21 cellular contexts compared by ENCODE assay signal in genomic region chr10:129550111-129550510, GRCh38.
DNase-seq lines count a peak whose midpoint lies in the region; ATAC-seq and TF ChIP-seq lines count a peak whose summit lies in the region.
"Had no signal": no experiment of that assay in that cellular context is flagged by ENCODE, and none has a peak within 500 bp of the region (broad histone marks: within the 10 kb centered on the region; RNA-seq: fewer than 3 reads in every experiment).

No MANE protein-coding gene starts in this region.

- H2BK12ac ChIP-seq in neuronal stem cell (ENCODE audit: low read length), result no peak overlapping the region

- no peak overlapping the region for H3K4ac ChIP-seq in neuronal stem cell (ENCODE audit: low read length)

- H3K27me3 ChIP-seq in neuronal stem cell (ENCODE audit: control insufficient read depth in 3 of 3, insufficient read depth in 3 of 3, low read depth in 1 of 3, low read length in 3 of 3), result no peaks in the 10 kb centered on the region
- no peaks in the 10 kb centered on the region for H3K27me3 ChIP-seq in SK-N-SH (ENCODE audit: insufficient read depth)

- H3K36me3 Mint-ChIP-seq in type B pancreatic cell, result peaks cover 9% of the 10 kb centered on the region
- no peaks in the 10 kb centered on the region for H3K36me3 Mint-ChIP-seq in activated CD8-positive, alpha-beta memory T cell treated with anti-CD3 and anti-CD28 coated beads, Interleukin-2, amount 10 ng/mL, durations not matched to agents 7 days and 5 days

- WGBS in neuronal stem cell (ENCODE audit: extremely low coverage in 2 of 2, insufficient read length in 2 of 2, insufficient replicate concordance in 1 of 2), 2 donors, result no CpG with 5 or more reads among the region's 18 CpGs
- WGBS in SK-N-SH (ENCODE audit: low lambda C conversion rate), result 92% methylated on average over 18 of the region's 18 CpGs

- no peak for TF ChIP-seq EP300 in SK-N-SH (IDR thresholded peaks at IDR 0.05; ENCODE audit: borderline replicate concordance in 1 of 2, low read depth in 1 of 2, low read length in 1 of 2)

- peaks cover 8% of the 10 kb centered on the region for H3K4me1 Mint-ChIP-seq in type B pancreatic cell (ENCODE audit: unreplicated experiment)
- no peaks in the 10 kb centered on the region for H3K4me1 Mint-ChIP-seq in activated CD8-positive, alpha-beta memory T cell treated with anti-CD3 and anti-CD28 coated beads, Interleukin-2, amount 10 ng/mL, durations not matched to agents 7 days and 5 days
- H3K4me1 Mint-ChIP-seq: GM23338 had no signal

- H3F3A ChIP-seq in SK-N-SH (replicated peaks; ENCODE audit: insufficient read depth), result no peaks in the 10 kb centered on the region

- no peak overlapping the region for H2AK5ac ChIP-seq in neuronal stem cell (ENCODE audit: low read depth, low read length)

- H4K8ac ChIP-seq in neuronal stem cell (ENCODE audit: low read depth, low read length), result no peak overlapping the region

- H3K9me3 ChIP-seq in neuronal stem cell (replicated peaks in 1 of 2; ENCODE audit: control insufficient read depth in 2 of 2, insufficient read depth in 1 of 2, low read depth in 1 of 2, low read length in 2 of 2) (no peaks in the 10 kb centered on the region), SK-N-SH (no peaks in the 10 kb centered on the region)
- H3K9me3 ChIP-seq: A549, HAP-1 had no signal

- ATAC-seq in HG02571 (IDR thresholded peaks at IDR 0.05; ENCODE audit: unreplicated experiment), result no peak
- no peak for ATAC-seq in activated CD8-positive, alpha-beta memory T cell treated with anti-CD3 and anti-CD28 coated beads, Interleukin-2, amount 10 ng/mL, durations not matched to agents 7 days and 5 days
- ATAC-seq: A549, GM23338 had no signal

- H2AFZ ChIP-seq in neuronal stem cell (ENCODE audit: low read length), result no peak overlapping the region
- H2AFZ ChIP-seq in SK-N-SH (ENCODE audit: low read depth), result no peak overlapping the region
- H2AFZ ChIP-seq: GM23338 had no signal

- H3K27ac Mint-ChIP-seq in type B pancreatic cell, result peak overlapping the region; percentile 63
- H3K27ac Mint-ChIP-seq in activated CD8-positive, alpha-beta memory T cell treated with anti-CD3 and anti-CD28 coated beads, Interleukin-2, amount 10 ng/mL, durations not matched to agents 7 days and 5 days, result no peak overlapping the region
- H3K27ac Mint-ChIP-seq: CD4-positive, alpha-beta memory T cell; GM23338; HFFc6 had no signal

- no peaks in the 10 kb centered on the region for H3K9me3 Mint-ChIP-seq in type B pancreatic cell
- H3K9me3 Mint-ChIP-seq in activated CD8-positive, alpha-beta memory T cell treated with anti-CD3 and anti-CD28 coated beads, Interleukin-2, amount 10 ng/mL, durations not matched to agents 7 days and 5 days (ENCODE audit: low read depth), result no peaks in the 10 kb centered on the region
- H3K9me3 Mint-ChIP-seq: GM23338 had no signal

- H4K20me1 ChIP-seq in SK-N-SH (ENCODE audit: insufficient read depth), result no peaks in the 10 kb centered on the region

- H2BK15ac ChIP-seq in neuronal stem cell (ENCODE audit: low read length), result no peak overlapping the region

- no peak overlapping the region for H2BK120ac ChIP-seq in neuronal stem cell (ENCODE audit: low read depth, low read length)

- no peak overlapping the region for H3K14ac ChIP-seq in neuronal stem cell (ENCODE audit: low read length)

- H3K9me2 ChIP-seq in SK-N-SH, result no peaks in the 10 kb centered on the region

- POLR2A ChIA-PET in SK-N-SH (lab: Yijun Ruan, JAX), result no interaction called here

- peaks cover 0 to 4% of the 10 kb centered on the region in 2 donors for H3K4me1 ChIP-seq in neuronal stem cell (ENCODE audit: control insufficient read depth in 2 of 2, insufficient read depth in 1 of 2, low read depth in 1 of 2, low read length in 2 of 2)
- no peaks in the 10 kb centered on the region; a peak in 1 of 4 replicates for H3K4me1 ChIP-seq in SK-N-SH (ENCODE audit: control insufficient read depth in 1 of 2, insufficient read depth in 2 of 2, low read depth in 1 of 2, low read length in 1 of 2)
- H3K4me1 ChIP-seq: HAP-1 had no signal

- TF ChIP-seq CTCF in type B pancreatic cell (conservative IDR thresholded peaks at IDR 0.05) (no peak), SK-N-SH (IDR thresholded peaks at IDR 0.05) (no peak)

- H3K36me3 ChIP-seq in neuronal stem cell (replicated peaks in 1 of 2; ENCODE audit: control insufficient read depth in 2 of 2, insufficient read depth in 2 of 2, low read length in 2 of 2) (no peaks in the 10 kb centered on the region), SK-N-SH (replicated peaks in 1 of 2; ENCODE audit: control insufficient read depth in 1 of 2, insufficient read depth in 2 of 2, low read length in 1 of 2) (no peaks in the 10 kb centered on the region)
- H3K36me3 ChIP-seq: HAP-1 had no signal

- no peak overlapping the region for H3K4me2 ChIP-seq in neuronal stem cell (ENCODE audit: insufficient read depth, low read length, poor library complexity, severe bottlenecking)
- H3K4me2 ChIP-seq in SK-N-SH, result no peak overlapping the region
- H3K4me2 ChIP-seq: A549, GM23338 had no signal

- H3K27me3 Mint-ChIP-seq in type B pancreatic cell, result no peaks in the 10 kb centered on the region
- no peaks in the 10 kb centered on the region for H3K27me3 Mint-ChIP-seq in activated CD8-positive, alpha-beta memory T cell treated with anti-CD3 and anti-CD28 coated beads, Interleukin-2, amount 10 ng/mL, durations not matched to agents 7 days and 5 days
- H3K27me3 Mint-ChIP-seq: CD4-positive, alpha-beta memory T cell had no signal

- H3K18ac ChIP-seq in neuronal stem cell (ENCODE audit: low read length), result no peak overlapping the region

- no peak overlapping the region for H3K4me3 Mint-ChIP-seq in type B pancreatic cell
- no peak overlapping the region for H3K4me3 Mint-ChIP-seq in activated CD8-positive, alpha-beta memory T cell treated with anti-CD3 and anti-CD28 coated beads, Interleukin-2, amount 10 ng/mL, durations not matched to agents 7 days and 5 days
- H3K4me3 Mint-ChIP-seq: CD4-positive, alpha-beta memory T cell; GM23338; HFFc6 had no signal

- CTCF ChIA-PET in activated CD8-positive, alpha-beta memory T cell treated with anti-CD3 and anti-CD28 coated beads, Interleukin-2, amount 10 ng/mL, durations not matched to agents 7 days and 5 days (lab: Charles Lee), result no interaction called here
- CTCF ChIA-PET in SK-N-SH (lab: Yijun Ruan, JAX), result no interaction called here

- TF ChIP-seq RAD21 in SK-N-SH (IDR thresholded peaks at IDR 0.05; ENCODE audit: low read length), result no peak

- no peaks in the 10 kb centered on the region for H3K79me1 ChIP-seq in neuronal stem cell (ENCODE audit: low read depth, low read length)

- H3K79me2 ChIP-seq in SK-N-SH (ENCODE audit: insufficient read depth), result no peaks in the 10 kb centered on the region

- no peak overlapping the region for H4K91ac ChIP-seq in neuronal stem cell (ENCODE audit: low read depth, low read length, poor library complexity)

- H2BK5ac ChIP-seq in neuronal stem cell (ENCODE audit: low read length), result no peak overlapping the region

- H3K9ac ChIP-seq in neuronal stem cell (ENCODE audit: low read depth, low read length, poor library complexity) (no peak overlapping the region), SK-N-SH (no peak overlapping the region)

- H3K27ac ChIP-seq in neuronal stem cell (replicated peaks; ENCODE audit: low read length) (no peak overlapping the region), SK-N-SH (ENCODE audit: low read depth in 2 of 2, low read length in 1 of 2) (no peak overlapping the region)
- H3K27ac ChIP-seq: A549 had no signal

- peak overlapping the region; percentile 47 for H3K23ac ChIP-seq in neuronal stem cell (ENCODE audit: low read depth, low read length, poor library complexity)

- H3K4me3 ChIP-seq in neuronal stem cell (ENCODE audit: low read length in 2 of 2) (no peak overlapping the region), SK-N-SH (ENCODE audit: low read depth in 2 of 2, low read length in 1 of 2) (no peak overlapping the region)
- H3K4me3 ChIP-seq: A549, GM23338, HAP-1 had no signal

- peak; percentile 56 for DNase-seq in Ammon's horn (ENCODE audit: low spot score)
- DNase-seq in HT-29 (ENCODE audit: low spot score), result peak; percentile 58
- DNase-seq in neuronal stem cell (ENCODE audit: low spot score), result no peak
- no peak for DNase-seq in type B pancreatic cell (ENCODE audit: extremely low spot score, unreplicated experiment)
- no peak for DNase-seq in activated CD8-positive, alpha-beta memory T cell treated with anti-CD3 and anti-CD28 coated beads, Interleukin-2, amount 10 ng/mL, durations not matched to agents 7 days and 5 days
- no peak for DNase-seq in SK-N-SH
- DNase-seq: 8988T; ACHN; AML-193; C1 segment of cervical spinal cord; Calu3; CD4-positive, alpha-beta memory T cell; COR-L47; DMS53; DMS79 treated with DMSO at 0.1 percent for 48 hours; GF-D8; HFFc6 had no signal

TF ChIP-seq in SK-N-SH, 30 proteins besides CTCF, POLR2A, EP300 and RAD21:
- no peak for TF ChIP-seq POLR2AphosphoS5 (IDR thresholded peaks at IDR 0.05; ENCODE audit: low read depth, low read length)
- TF ChIP-seq MEF2A (IDR thresholded peaks at IDR 0.05; ENCODE audit: borderline replicate concordance, low read depth), result no peak
- no peak for TF ChIP-seq YY1 (IDR thresholded peaks at IDR 0.05; ENCODE audit: low read depth)
- no peak for TF ChIP-seq MXI1 (IDR thresholded peaks at IDR 0.05; ENCODE audit: low read depth, low read length)
- TF ChIP-seq SIN3A (IDR thresholded peaks at IDR 0.05; ENCODE audit: borderline replicate concordance, low read depth, low read length), result no peak
- no peak for TF ChIP-seq RFX5 (IDR thresholded peaks at IDR 0.05; ENCODE audit: low read length)
- no peak for TF ChIP-seq IRF3 (IDR thresholded peaks at IDR 0.05; ENCODE audit: low read depth, low read length)
- no peak for TF ChIP-seq MAX (IDR thresholded peaks at IDR 0.05; ENCODE audit: low read depth)

Comparison
In these comparisons a context has a peak if more than half of its experiments do, and no peak if none do; other contexts are left out.
1. DNase-seq: peak in Ammon's horn (single experiment) and HT-29 (single experiment); none in neuronal stem cell (single experiment), type B pancreatic cell (single experiment), activated CD8-positive, alpha-beta memory T cell treated with anti-CD3 and anti-CD28 coated beads, Interleukin-2, amount 10 ng/mL, durations not matched to agents 7 days and 5 days (single experiment) and SK-N-SH (single experiment).